In the genomic region with DNA sequence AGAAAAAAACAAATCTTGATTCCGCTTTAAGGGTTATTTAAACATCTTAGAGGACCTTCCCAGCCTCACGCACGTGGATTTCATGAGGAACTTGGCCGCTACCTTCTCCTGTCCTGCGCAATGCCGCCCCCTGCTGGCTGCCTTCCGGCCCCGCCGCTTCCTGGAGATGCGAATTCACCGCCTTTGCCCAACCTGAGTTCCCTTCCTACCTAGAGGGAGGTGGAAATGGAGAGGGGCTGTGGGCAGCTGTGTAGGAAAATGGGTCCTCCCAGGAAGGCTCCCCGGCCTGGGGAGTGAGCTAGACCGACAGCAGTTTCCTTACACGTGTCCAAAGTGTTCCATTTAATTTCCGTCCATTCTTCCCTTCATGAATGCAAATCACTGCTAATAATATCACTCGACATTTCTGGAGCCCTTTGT, we compare ENCODE assay signal across 8 cellular contexts. TPM values are rescaled to one million over a fixed set of nuclear protein-coding genes. Genes with fewer than 3 reads are reported as not detected.
DNase-seq lines count a peak whose midpoint lies in the region; ATAC-seq and TF ChIP-seq lines count a peak whose summit lies in the region.

No MANE protein-coding gene starts in this region.

- no peaks in the 10 kb centered on the region for H3K9me3 ChIP-seq in esophagus muscularis mucosa
- H3K9me3 ChIP-seq in naive thymus-derived CD4-positive, alpha-beta T cell (ENCODE audit: control insufficient read depth in 2 of 3, low read length in 3 of 3), result no peaks in the 10 kb centered on the region

- peaks cover 0 to 2% (median 0%) of the 10 kb centered on the region in 11 donors for H3K9me3 Mint-ChIP-seq in naive thymus-derived CD4-positive, alpha-beta T cell

- CTCF ChIA-PET in naive thymus-derived CD4-positive, alpha-beta T cell (lab: Charles Lee), result interaction anchor here (0.6 to 2.1 kb wide), 3 partner anchors 131 to 1120 kb away, joined by 3 to 5 read pairs (median 4); no protein-coding TSS in a partner anchor

- DNase-seq in GM06990 (ENCODE audit: extremely low read depth, insufficient read length), result peak; percentile 75
- DNase-seq in HS-27A (ENCODE audit: low read depth), result peak; percentile 51
- DNase-seq in OCI-M1 (lab: John Stamatoyannopoulos, UW), result peak; percentile 67
- peak; percentile 79 for DNase-seq in activated T-cell treated with anti-CD3 and anti-CD28 coated beads, Interleukin-2, amount 50 U/mL, for 1 hour
- peak; percentile 94 for DNase-seq in esophagus muscularis mucosa (ENCODE audit: extremely low spot score)
- peak; percentile 33 to 89 (median 69) for DNase-seq in naive thymus-derived CD4-positive, alpha-beta T cell
- DNase-seq in stimulated activated CD8-positive, alpha-beta memory T cell treated with anti-CD3 and anti-CD28 coated beads, Interleukin-7, amount 100 ng/mL, for 1 hour (ENCODE audit: low read depth in 2 of 2), result peak; percentile 47 to 63

- 15% methylated on average over 16 of the region's 16 CpGs for WGBS in esophagus muscularis mucosa

- POLR2A ChIA-PET in naive thymus-derived CD4-positive, alpha-beta T cell (lab: Charles Lee), result no interaction called here

- H3K4me1 ChIP-seq in esophagus muscularis mucosa, result peaks cover 3 to 9% (median 6%) of the 10 kb centered on the region in 4 donors
- no peaks in the 10 kb centered on the region for H3K4me1 ChIP-seq in naive thymus-derived CD4-positive, alpha-beta T cell (ENCODE audit: control insufficient read depth in 2 of 2, insufficient read depth in 2 of 2, low read length in 2 of 2)

- peaks cover 0 to 23% (median 0%) of the 10 kb centered on the region in 7 donors for H3K4me1 Mint-ChIP-seq in naive thymus-derived CD4-positive, alpha-beta T cell

- H3K4me3 Mint-ChIP-seq in naive thymus-derived CD4-positive, alpha-beta T cell, result no peak overlapping the region

- H3K36me3 ChIP-seq in GM06990 (ENCODE audit: control insufficient read depth, insufficient read depth, low read length) (no peaks in the 10 kb centered on the region), esophagus muscularis mucosa (no peaks in the 10 kb centered on the region)
- H3K36me3 ChIP-seq in naive thymus-derived CD4-positive, alpha-beta T cell (ENCODE audit: control insufficient read depth in 2 of 3, insufficient read depth in 3 of 3, low read length in 3 of 3), result no peaks in the 10 kb centered on the region

- peaks cover 0 to 41% (median 9%) of the 10 kb centered on the region in 5 donors for H3K27me3 Mint-ChIP-seq in naive thymus-derived CD4-positive, alpha-beta T cell

- no peak for TF ChIP-seq POLR2A in esophagus muscularis mucosa (IDR thresholded peaks at IDR 0.05; ENCODE audit: low read depth)

- H3K27me3 ChIP-seq in GM06990 (replicated peaks; ENCODE audit: control insufficient read depth, insufficient read depth, low read length) (no peaks in the 10 kb centered on the region; the same call in 1 of the 2 replicates), esophagus muscularis mucosa (peaks cover 0 to 21% (median 0%) of the 10 kb centered on the region in 4 donors)
- H3K27me3 ChIP-seq in naive thymus-derived CD4-positive, alpha-beta T cell (ENCODE audit: control insufficient read depth in 2 of 2, insufficient read depth in 2 of 2, low read length in 2 of 2), result no peaks in the 10 kb centered on the region

- no peaks in the 10 kb centered on the region for H3K36me3 Mint-ChIP-seq in naive thymus-derived CD4-positive, alpha-beta T cell

- no peak overlapping the region for H3K27ac Mint-ChIP-seq in naive thymus-derived CD4-positive, alpha-beta T cell

- H3K27ac ChIP-seq in esophagus muscularis mucosa (replicated peaks in 1 of 4), result no peak overlapping the region
- no peak overlapping the region for H3K27ac ChIP-seq in naive thymus-derived CD4-positive, alpha-beta T cell (ENCODE audit: low read depth, low read length)

- intact Hi-C loops in esophagus muscularis mucosa (cut with DNase I), result loop anchor here (5.0 kb wide), 2 partner anchors 1014 to 1209 kb away; partner anchors contain the start of gene NETO2
- intact Hi-C loops in naive thymus-derived CD4-positive, alpha-beta T cell (cut with micrococcal nuclease), result loop anchor here (1.0 to 5.0 kb wide), 8 partner anchors 9 to 1302 kb away; partner anchors contain the start of gene DNAJA2 (in 1 of the 2)

- H3K4me3 ChIP-seq in GM06990 (replicated peaks; ENCODE audit: low read depth, low read length) (no peak overlapping the region), esophagus muscularis mucosa (no peak overlapping the region)
- no peak overlapping the region for H3K4me3 ChIP-seq in naive thymus-derived CD4-positive, alpha-beta T cell (ENCODE audit: low read length)

- peak; percentile 88 for ATAC-seq in naive thymus-derived CD4-positive, alpha-beta T cell
- no peak for ATAC-seq in GM18870 (IDR thresholded peaks at IDR 0.05; ENCODE audit: unreplicated experiment)

- TF ChIP-seq CTCF in GM06990 (IDR thresholded peaks at IDR 0.05; ENCODE audit: insufficient read depth, low read length, poor library complexity, severe bottlenecking) (peak; percentile 97), esophagus muscularis mucosa (IDR thresholded peaks at IDR 0.05) (peak; percentile 64 to 96 (median 82))

- TF ChIP-seq EP300 in esophagus muscularis mucosa (IDR thresholded peaks at IDR 0.05), result no peak

RNA-seq across cellular contexts. Expression of gene ABCC12, which starts 1.0 kb away (rescaled TPM):
- not detected for total RNA-seq in esophagus muscularis mucosa
- total RNA-seq in naive thymus-derived CD4-positive, alpha-beta T cell, result not detected
- polyA plus RNA-seq in naive thymus-derived CD4-positive, alpha-beta T cell, result not detected
